ENCODE assay signal across 15 cellular contexts in genomic region chr21:45336535-45336810, GRCh38. TPM values are rescaled to one million over a fixed set of nuclear protein-coding genes. Genes with fewer than 3 reads are reported as not detected.
DNase-seq lines count a peak whose midpoint lies in the region; ATAC-seq and TF ChIP-seq lines count a peak whose summit lies in the region.
"Had no signal": no experiment of that assay in that cellular context is flagged by ENCODE, and none has a peak within 500 bp of the region (broad histone marks: within the 10 kb centered on the region; RNA-seq: fewer than 3 reads in every experiment).

No MANE protein-coding gene starts in this region.

- no peak overlapping the region for H3K56ac ChIP-seq in IMR-90 (ENCODE audit: extremely low read depth, insufficient read depth, low read length)

- H2AK5ac ChIP-seq in IMR-90 (ENCODE audit: low read depth, low read length) (peak overlapping the region; percentile 51), trophoblast cell (ENCODE audit: low read length) (peak overlapping the region; percentile 2)

- H3K14ac ChIP-seq in IMR-90 (replicated peaks; ENCODE audit: low read depth, low read length) (no peak overlapping the region), trophoblast cell (ENCODE audit: low read length) (no peak overlapping the region)

- no peak overlapping the region for H3K4me3 Mint-ChIP-seq in endothelial cell (ENCODE audit: unreplicated experiment)
- H3K4me3 Mint-ChIP-seq in activated T-cell treated with anti-CD3 and anti-CD28 coated beads, Interleukin-2, amount 50 U/mL, for 24 hours = no peak overlapping the region
- H3K4me3 Mint-ChIP-seq: HFFc6 had no signal

- POLR2A ChIA-PET in IMR-90 (lab: Charles Lee; ENCODE audit: unreplicated experiment) = no interaction called here

- peak overlapping the region; percentile 50 for H2AK9ac ChIP-seq in IMR-90 (replicated peaks; ENCODE audit: low read depth, low read length, poor library complexity)

- H3K4ac ChIP-seq in IMR-90 (ENCODE audit: low read depth, low read length) (no peak overlapping the region), trophoblast cell (ENCODE audit: low read depth, low read length) (no peak overlapping the region)

- CTCF ChIA-PET in IMR-90 (lab: Yijun Ruan, JAX) = no interaction called here

- H4K8ac ChIP-seq in IMR-90 (ENCODE audit: low read depth in 2 of 2, low read length in 2 of 2) = no peak overlapping the region
- H4K8ac ChIP-seq in trophoblast cell (ENCODE audit: low read depth, low read length) = no peak overlapping the region

- H3K36me3 ChIP-seq in BLaER1 = no peaks in the 10 kb centered on the region
- H3K36me3 ChIP-seq in IMR-90 (ENCODE audit: control insufficient read depth, insufficient read depth, low read length) = no peaks in the 10 kb centered on the region
- no peaks in the 10 kb centered on the region for H3K36me3 ChIP-seq in trophoblast cell (ENCODE audit: control insufficient read depth in 1 of 2, insufficient read depth in 2 of 2, low read length in 2 of 2)
- H3K36me3 ChIP-seq: BE2C had no signal

- no peak overlapping the region for H4K91ac ChIP-seq in IMR-90 (ENCODE audit: insufficient read depth, low read depth, low read length)
- H4K91ac ChIP-seq in trophoblast cell (ENCODE audit: low read depth, low read length) = no peak overlapping the region

- no peak overlapping the region; the same call in 1 of the 2 replicates for H2BK20ac ChIP-seq in IMR-90 (ENCODE audit: low read depth, low read length)

- H3K9me3 ChIP-seq in BLaER1 (no peaks in the 10 kb centered on the region), IMR-90 (ENCODE audit: control insufficient read depth, insufficient read depth, low read length) (no peaks in the 10 kb centered on the region), trophoblast cell (ENCODE audit: insufficient read depth, low read depth, low read length) (peaks cover 3% of the 10 kb centered on the region)
- H3K9me3 ChIP-seq: BE2C had no signal

- no peaks in the 10 kb centered on the region for H3K36me3 Mint-ChIP-seq in endothelial cell (ENCODE audit: low read depth, unreplicated experiment)
- no peaks in the 10 kb centered on the region for H3K36me3 Mint-ChIP-seq in activated T-cell treated with anti-CD3 and anti-CD28 coated beads, Interleukin-2, amount 50 U/mL, for 24 hours (ENCODE audit: low read depth)

- TF ChIP-seq POLR2A in IMR-90 (IDR thresholded peaks at IDR 0.05; ENCODE audit: low read depth, low read length) = no peak

- H4K12ac ChIP-seq in trophoblast cell (ENCODE audit: low read depth, low read length) = no peak overlapping the region

- TF ChIP-seq CTCF in IMR-90 (conservative IDR thresholded peaks at IDR 0.05; ENCODE audit: low read depth, low read length) = no peak
- TF ChIP-seq CTCF in endothelial cell (IDR thresholded peaks at IDR 0.05; ENCODE audit: unreplicated experiment) = no peak

- no peak overlapping the region for H2BK15ac ChIP-seq in IMR-90 (ENCODE audit: low read depth, low read length)

- H4K20me1 ChIP-seq in BLaER1 (no peaks in the 10 kb centered on the region), IMR-90 (ENCODE audit: insufficient read depth, low read length) (no peaks in the 10 kb centered on the region)

- no peaks in the 10 kb centered on the region for H3K4me1 Mint-ChIP-seq in endothelial cell (ENCODE audit: unreplicated experiment)
- no peaks in the 10 kb centered on the region for H3K4me1 Mint-ChIP-seq in activated T-cell treated with anti-CD3 and anti-CD28 coated beads, Interleukin-2, amount 50 U/mL, for 24 hours (ENCODE audit: low read depth)

- H3K79me1 ChIP-seq in IMR-90 (ENCODE audit: low read depth in 1 of 2, low read length in 2 of 2) = no peaks in the 10 kb centered on the region
- H3K79me1 ChIP-seq in trophoblast cell (ENCODE audit: low read length) = peaks cover 12% of the 10 kb centered on the region

- no TSS peak for BruUV-seq in IMR-90 (replicated peaks; lab: Mats Ljungman, UMichigan)

- H3K9me1 ChIP-seq in IMR-90 (ENCODE audit: insufficient read depth, low read length) = peaks cover 5% of the 10 kb centered on the region; the same call in 1 of the 2 replicates

- dilution Hi-C loops in IMR-90 (cut with HindIII; ENCODE audit: low sequenced_read_pairs, unreplicated experiment) = no loop called here

- H3K27me3 ChIP-seq in BLaER1 (no peaks in the 10 kb centered on the region), IMR-90 (ENCODE audit: control insufficient read depth, insufficient read depth, low read length) (no peaks in the 10 kb centered on the region), trophoblast cell (ENCODE audit: insufficient read depth, low read length) (no peaks in the 10 kb centered on the region)
- H3K27me3 ChIP-seq: BE2C had no signal

- peaks cover 14% of the 10 kb centered on the region for H3K4me1 ChIP-seq in BLaER1
- peaks cover 18% of the 10 kb centered on the region for H3K4me1 ChIP-seq in IMR-90 (ENCODE audit: control insufficient read depth, insufficient read depth, low read length)
- peaks cover 13 to 18% of the 10 kb centered on the region in 2 experiments for H3K4me1 ChIP-seq in trophoblast cell (ENCODE audit: control insufficient read depth in 1 of 2, insufficient read depth in 2 of 2, low read length in 2 of 2)
- H3K4me1 ChIP-seq: BE2C had no signal

- H2BK12ac ChIP-seq in trophoblast cell (ENCODE audit: low read length) = no peak overlapping the region

- no peak overlapping the region for H4K5ac ChIP-seq in IMR-90 (ENCODE audit: low read depth, low read length)

- H2BK5ac ChIP-seq in IMR-90 (ENCODE audit: low read depth, low read length, poor library complexity, severe bottlenecking) (no peak overlapping the region), trophoblast cell (ENCODE audit: low read depth, low read length, poor library complexity) (no peak overlapping the region)

- H3K18ac ChIP-seq in IMR-90 (ENCODE audit: low read depth, low read length) = no peak overlapping the region
- no peak overlapping the region for H3K18ac ChIP-seq in trophoblast cell (ENCODE audit: low read length)

- 82% methylated on average over 2 of the region's 4 CpGs; no CpG with 5 or more reads in 1 of the 2 experiments for WGBS in IMR-90 (ENCODE audit: extremely low coverage in 2 of 2, insufficient read length in 1 of 2), 2 experiments
- no CpG with 5 or more reads among the region's 4 CpGs for WGBS in trophoblast cell (ENCODE audit: extremely low coverage, insufficient coverage, insufficient read length)

- DNase-seq in IMR-90 (no peak), endothelial cell (ENCODE audit: low spot score) (no peak), trophoblast cell (no peak)
- no peak for DNase-seq in activated CD4-positive, CD25-positive, alpha-beta regulatory T cell treated with anti-CD3 and anti-CD28 coated beads, Interleukin-2, amount 50 U/mL, for 72 hours
- no peak for DNase-seq in activated T-cell treated with anti-CD3 and anti-CD28 coated beads, Interleukin-2, amount 50 U/mL, for 24 hours
- DNase-seq: DMS 273 treated with DMSO at 0.1 percent for 48 hours, HFFc6, KG1, NCI-H1048, PC-9, SHP77 treated with DMSO at 0.1 percent for 48 hours had no signal

- no peaks in the 10 kb centered on the region for H3K79me2 ChIP-seq in trophoblast cell (ENCODE audit: control insufficient read depth, insufficient read depth, low read length, poor library complexity)

- intact Hi-C loops in IMR-90 (cut with micrococcal nuclease) = no loop called here

- H3K27ac Mint-ChIP-seq in endothelial cell (ENCODE audit: unreplicated experiment) = peak overlapping the region; percentile 63
- H3K27ac Mint-ChIP-seq in activated T-cell treated with anti-CD3 and anti-CD28 coated beads, Interleukin-2, amount 50 U/mL, for 24 hours = no peak overlapping the region
- H3K27ac Mint-ChIP-seq: HFFc6 had no signal

- H3K9ac ChIP-seq in BLaER1 (no peak overlapping the region), IMR-90 (ENCODE audit: low read depth, low read length) (no peak overlapping the region), trophoblast cell (ENCODE audit: low read length) (no peak overlapping the region)

- no peak overlapping the region for H3K4me3 ChIP-seq in BLaER1
- no peak overlapping the region for H3K4me3 ChIP-seq in IMR-90 (ENCODE audit: insufficient read depth, low read depth, low read length)
- H3K4me3 ChIP-seq in trophoblast cell (ENCODE audit: low read depth, low read length) = no peak overlapping the region
- H3K4me3 ChIP-seq: PC-9 had no signal

- H3K4me2 ChIP-seq in BLaER1 (peak overlapping the region; percentile 35), IMR-90 (ENCODE audit: low read depth, low read length) (no peak overlapping the region), trophoblast cell (ENCODE audit: low read length) (no peak overlapping the region)
- H3K4me2 ChIP-seq: PC-9 had no signal

- no peaks in the 10 kb centered on the region for H3K9me3 Mint-ChIP-seq in endothelial cell (ENCODE audit: unreplicated experiment)
- no peaks in the 10 kb centered on the region for H3K9me3 Mint-ChIP-seq in activated T-cell treated with anti-CD3 and anti-CD28 coated beads, Interleukin-2, amount 50 U/mL, for 24 hours

- peaks cover 5% of the 10 kb centered on the region for H3K27me3 Mint-ChIP-seq in endothelial cell (ENCODE audit: unreplicated experiment)
- H3K27me3 Mint-ChIP-seq in activated T-cell treated with anti-CD3 and anti-CD28 coated beads, Interleukin-2, amount 50 U/mL, for 24 hours = peaks cover 7% of the 10 kb centered on the region

- 0 out of 2 replicates have a peak overlapping the region, but pooled peaks have one; percentile 4 for H2BK120ac ChIP-seq in IMR-90 (ENCODE audit: low read depth, low read length)
- H2BK120ac ChIP-seq in trophoblast cell (ENCODE audit: insufficient read depth, low read length, poor library complexity) = no peak overlapping the region

- ATAC-seq in IMR-90 (ENCODE audit: low read depth) (no peak), GM18498 (IDR thresholded peaks at IDR 0.05; ENCODE audit: unreplicated experiment) (no peak)

- no peak for TF ChIP-seq RAD21 in IMR-90 (IDR thresholded peaks at IDR 0.05; ENCODE audit: low read length)

- H2AFZ ChIP-seq in IMR-90 (replicated peaks; ENCODE audit: low read length, poor library complexity) (no peak overlapping the region), trophoblast cell (ENCODE audit: insufficient read depth, low read length, poor library complexity) (no peak overlapping the region)
- H2AFZ ChIP-seq: PC-9 had no signal

- in situ Hi-C loops in IMR-90 (cut with MboI; ENCODE audit: low sequenced_read_pairs) = no loop called here

- no peak overlapping the region for H3K23ac ChIP-seq in IMR-90 (ENCODE audit: low read depth, low read length)
- H3K23ac ChIP-seq in trophoblast cell (ENCODE audit: low read length) = no peak overlapping the region

- H3K27ac ChIP-seq in BLaER1 (no peak overlapping the region), IMR-90 (ENCODE audit: insufficient read depth, low read length) (no peak overlapping the region), trophoblast cell (ENCODE audit: low read depth, low read length) (no peak overlapping the region)
- H3K27ac ChIP-seq: HL-60, PC-9 had no signal

TF ChIP-seq in IMR-90, 13 proteins besides CTCF, POLR2A, EP300 and RAD21 (continues in another document):
- TF ChIP-seq RCOR1 (IDR thresholded peaks at IDR 0.05; ENCODE audit: insufficient replicate concordance, low read length) = no peak

RNA-seq across cellular contexts. Expression of gene POFUT2, which starts 48.8 kb away (rescaled TPM):
- total RNA-seq in IMR-90 (2012; rRNA removed) (18.8 and 23.9 TPM in 2 replicates), endothelial cell (ENCODE audit: unreplicated experiment) (37.8 TPM)
- polyA plus RNA-seq in IMR-90 (2012; rRNA removed) = 58.5 and 59.3 TPM in 2 replicates
- polyA plus RNA-seq in IMR-90 (2012; cell fraction: cytosol; rRNA removed) = 46.5 and 53.6 TPM in 2 replicates
- 236 and 251 TPM in 2 replicates for polyA plus RNA-seq in IMR-90 (2012; cell fraction: nucleus; rRNA removed; ENCODE audit: low replicate concordance)
- 33.1 and 33.8 TPM in 2 replicates for polyA plus RNA-seq in trophoblast cell (2013)
